In the genomic region with DNA sequence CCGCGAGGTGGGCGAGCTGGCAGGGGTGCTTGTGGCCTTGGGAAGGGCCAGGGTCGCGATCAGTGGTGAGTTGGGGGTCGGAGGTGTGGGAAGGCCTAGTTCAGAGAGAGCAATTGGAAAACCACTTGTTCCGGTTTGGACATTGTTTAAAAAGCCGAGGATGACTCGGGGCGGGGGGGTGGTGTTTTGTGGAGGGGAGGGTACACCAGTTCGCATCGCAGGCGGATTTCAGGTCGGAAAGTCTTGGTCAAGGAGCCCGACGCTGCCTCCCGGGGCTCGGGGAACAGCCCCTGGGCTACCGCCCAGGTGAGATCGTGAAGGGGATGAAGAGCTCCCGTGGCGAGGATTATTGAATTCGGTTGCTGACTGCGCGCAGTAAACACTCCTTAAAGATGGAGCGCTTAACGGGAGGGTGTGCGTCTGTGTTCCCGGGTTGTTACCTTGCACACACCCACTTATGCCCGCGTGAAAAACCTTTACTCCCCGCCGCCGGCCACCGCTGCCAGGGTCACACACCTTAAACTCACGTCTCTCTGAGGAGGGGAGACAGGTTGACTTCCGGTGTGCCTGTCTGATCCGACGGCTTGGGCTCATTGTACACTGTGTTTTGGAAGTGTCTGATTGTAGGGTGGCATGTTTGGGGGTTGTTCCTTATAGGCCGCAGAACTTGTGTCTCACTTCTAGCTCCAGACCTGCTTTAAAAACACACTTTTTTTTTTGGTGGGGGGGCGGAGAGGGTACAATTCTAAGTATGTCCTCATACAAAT, we compare ENCODE assay signal across 8 cellular contexts.
DNase-seq lines count a peak whose midpoint lies in the region; TF ChIP-seq lines count a peak whose summit lies in the region.

No MANE protein-coding gene starts in this region.

- no peak for TF ChIP-seq CTCF in liver (IDR thresholded peaks at IDR 0.05; ENCODE audit: low read depth, low read length, missing input control)

- peak overlapping the region; percentile 56 to 72 for H3K9ac ChIP-seq in liver (ENCODE audit: low read depth in 1 of 2, low read length in 2 of 2)

- H3K27ac ChIP-seq in SJSA1 (peak overlapping the region; percentile 46), caudate nucleus (ENCODE audit: low read depth, low read length) (peak overlapping the region; percentile 73), liver (ENCODE audit: low read depth in 1 of 2, low read length in 2 of 2) (peak overlapping the region; percentile 84 to 88)

- peak overlapping the region; percentile 60 for H3K4me3 ChIP-seq in SJSA1
- peak overlapping the region; percentile 59 to 85 (median 66) for H3K4me3 ChIP-seq in liver (ENCODE audit: low read depth in 1 of 3, low read length in 3 of 3)

- peak overlapping the region; percentile 89 for H3K4me3 Mint-ChIP-seq in stimulated activated naive CD8-positive, alpha-beta T cell treated with anti-CD3 and anti-CD28 coated beads, Interleukin-15, Interleukin-2, amounts not matched to agents 100 ng/mL and 50 ng/mL, for 24 hours

- TF ChIP-seq RAD21 in liver (IDR thresholded peaks at IDR 0.05), result no peak

- H3K4me1 ChIP-seq in SJSA1 (replicated peaks), result peaks cover 10% of the 10 kb centered on the region
- peaks cover 1 to 15% (median 9%) of the 10 kb centered on the region in 4 donors for H3K4me1 ChIP-seq in liver (ENCODE audit: control insufficient read depth in 4 of 4, insufficient read depth in 4 of 4, low read length in 3 of 4)

- DNase-seq in NCI-H82 (lab: John Stamatoyannopoulos, UW) (peak; percentile 17), NCI-H82 treated with DMSO at 0.1 percent for 48 hours (lab: John Stamatoyannopoulos, UW; ENCODE audit: unreplicated experiment) (no peak), SJSA1 (ENCODE audit: low read depth in 1 of 2, low spot score in 2 of 2) (peak in 1 of 2 experiments; percentile 31), caudate nucleus (lab: John Stamatoyannopoulos, UW) (peak in 10 of 61 donors; percentile 20 to 57 (median 34)), NCI-H1436 treated with DMSO at 0.1 percent for 48 hours (lab: John Stamatoyannopoulos, UW) (no peak), COLO829 (ENCODE audit: low spot score) (no peak)

- WGBS in liver, result 2% methylated on average over 40 of the region's 41 CpGs

- no peaks in the 10 kb centered on the region for H3K9me3 Mint-ChIP-seq in stimulated activated naive CD8-positive, alpha-beta T cell treated with anti-CD3 and anti-CD28 coated beads, Interleukin-15, Interleukin-2, amounts not matched to agents 100 ng/mL and 50 ng/mL, for 24 hours

- no peaks in the 10 kb centered on the region for H3K36me3 Mint-ChIP-seq in stimulated activated naive CD8-positive, alpha-beta T cell treated with anti-CD3 and anti-CD28 coated beads, Interleukin-15, Interleukin-2, amounts not matched to agents 100 ng/mL and 50 ng/mL, for 24 hours (ENCODE audit: low read depth)

- no peaks in the 10 kb centered on the region for H3K27me3 Mint-ChIP-seq in stimulated activated naive CD8-positive, alpha-beta T cell treated with anti-CD3 and anti-CD28 coated beads, Interleukin-15, Interleukin-2, amounts not matched to agents 100 ng/mL and 50 ng/mL, for 24 hours

- 0 out of 2 replicates have a peak, but pooled peaks cover 2% of the 10 kb centered on the region for H3K27me3 ChIP-seq in SJSA1 (replicated peaks)
- no peaks in the 10 kb centered on the region for H3K27me3 ChIP-seq in liver (ENCODE audit: control insufficient read depth in 4 of 4, insufficient read depth in 4 of 4, low read length in 3 of 4)

- H3K9me3 ChIP-seq in SJSA1 (replicated peaks) (no peaks in the 10 kb centered on the region), liver (ENCODE audit: control insufficient read depth in 4 of 4, low read length in 3 of 4) (no peaks in the 10 kb centered on the region)

- peak overlapping the region; percentile 87 for H3K27ac Mint-ChIP-seq in stimulated activated naive CD8-positive, alpha-beta T cell treated with anti-CD3 and anti-CD28 coated beads, Interleukin-15, Interleukin-2, amounts not matched to agents 100 ng/mL and 50 ng/mL, for 24 hours

- H3K4me1 Mint-ChIP-seq in stimulated activated naive CD8-positive, alpha-beta T cell treated with anti-CD3 and anti-CD28 coated beads, Interleukin-15, Interleukin-2, amounts not matched to agents 100 ng/mL and 50 ng/mL, for 24 hours (ENCODE audit: low read depth), result peaks cover 53% of the 10 kb centered on the region

- H3K36me3 ChIP-seq in SJSA1 (peaks cover 10% of the 10 kb centered on the region), liver (ENCODE audit: control insufficient read depth in 4 of 4, insufficient read depth in 3 of 4, low read depth in 1 of 4, low read length in 3 of 4) (peaks cover 0 to 3% (median 0%) of the 10 kb centered on the region in 4 donors)

TF ChIP-seq in liver, 16 proteins besides CTCF, POLR2A, EP300 and RAD21:
- no peak for TF ChIP-seq GABPA (IDR thresholded peaks at IDR 0.05 in 1 of 2, conservative IDR thresholded peaks at IDR 0.05 in 1 of 2)
